ENCODE assay signal across 17 cellular contexts in genomic region chr22:20259336-20259705, GRCh38. TPM values are rescaled to one million over a fixed set of nuclear protein-coding genes. Genes with fewer than 3 reads are reported as not detected.
DNase-seq lines count a peak whose midpoint lies in the region; ATAC-seq and TF ChIP-seq lines count a peak whose summit lies in the region.
"Had no signal": no experiment of that assay in that cellular context is flagged by ENCODE, and none has a peak within 500 bp of the region (broad histone marks: within the 10 kb centered on the region; RNA-seq: fewer than 3 reads in every experiment).

No MANE protein-coding gene starts in this region.

- peak overlapping the region in 3 of 59 donors; percentile 5 to 19 (median 10) for H3K4me3 ChIP-seq in dorsolateral prefrontal cortex
- H3K4me3 ChIP-seq: HAP-1 had no signal

- H3K27me3 Mint-ChIP-seq in WTC11 (ENCODE audit: low read depth) = no peaks in the 10 kb centered on the region
- no peaks in the 10 kb centered on the region for H3K27me3 Mint-ChIP-seq in type B pancreatic cell
- H3K27me3 Mint-ChIP-seq: CD4-positive, alpha-beta T cell had no signal

- H3K4me3 Mint-ChIP-seq in WTC11 (no peak overlapping the region), type B pancreatic cell (no peak overlapping the region)
- H3K4me3 Mint-ChIP-seq: CD4-positive, alpha-beta T cell had no signal

- no peak for ATAC-seq in WTC11
- no peak for ATAC-seq in HG02759 (IDR thresholded peaks at IDR 0.05; ENCODE audit: unreplicated experiment)
- ATAC-seq in HG03469 (IDR thresholded peaks at IDR 0.05; ENCODE audit: unreplicated experiment) = no peak

- POLR2A ChIA-PET in WTC11 (lab: Charles Lee) = no interaction called here

- H3K27me3 ChIP-seq in dorsolateral prefrontal cortex = no peaks in the 10 kb centered on the region
- H3K27me3 ChIP-seq: BE2C had no signal

- H3K27ac ChIP-seq in dorsolateral prefrontal cortex = peak overlapping the region in 43 of 59 donors; percentile 14 to 97 (median 63)
- H3K27ac ChIP-seq: C4-2B had no signal

- H3K27ac Mint-ChIP-seq in WTC11 = 0 out of 2 replicates have a peak overlapping the region, but pooled peaks have one; percentile 65
- H3K27ac Mint-ChIP-seq in type B pancreatic cell = no peak overlapping the region
- H3K27ac Mint-ChIP-seq: CD4-positive, alpha-beta T cell had no signal

- CTCF ChIA-PET in WTC11 (lab: Charles Lee) = interaction anchor here (0.8 to 3.6 kb wide), 18 partner anchors 9 to 309 kb away, joined by 3 to 34 read pairs (median 3); partner anchors contain the start of gene DGCR6L

- intact Hi-C loops in dorsolateral prefrontal cortex (cut with DNase I) = no loop called here

- TF ChIP-seq CTCF in WTC11 (IDR thresholded peaks at IDR 0.05) (no peak), dorsolateral prefrontal cortex (IDR thresholded peaks at IDR 0.05 in 54 of 56, conservative IDR thresholded peaks at IDR 0.05 in 2 of 56; ENCODE audit: low read depth in 1 of 56, partially characterized antibody in 56 of 56) (no peak), type B pancreatic cell (conservative IDR thresholded peaks at IDR 0.05) (no peak)

- H3K36me3 Mint-ChIP-seq in WTC11 = no peaks in the 10 kb centered on the region
- no peaks in the 10 kb centered on the region for H3K36me3 Mint-ChIP-seq in type B pancreatic cell

- in situ Hi-C loops in G401 (cut with HindIII; ENCODE audit: low sequenced_read_pairs) = no loop called here

- H3K9me3 Mint-ChIP-seq in WTC11 = no peaks in the 10 kb centered on the region
- H3K9me3 Mint-ChIP-seq in type B pancreatic cell = no peaks in the 10 kb centered on the region
- H3K9me3 Mint-ChIP-seq: CD4-positive, alpha-beta T cell had no signal

- H3K4me1 Mint-ChIP-seq in WTC11 (no peaks in the 10 kb centered on the region), type B pancreatic cell (ENCODE audit: unreplicated experiment) (peaks cover 7% of the 10 kb centered on the region)

- peak; percentile 49 for DNase-seq in G401 (ENCODE audit: low spot score)
- DNase-seq in WTC11 (ENCODE audit: low spot score) = no peak
- DNase-seq in dorsolateral prefrontal cortex = no peak
- DNase-seq in stimulated activated CD4-positive, alpha-beta T cell treated with anti-CD3 and anti-CD28 coated beads, Interleukin-1b, Interleukin-23, amount 100 ng/mL, for 48 hours = no peak
- DNase-seq in type B pancreatic cell (ENCODE audit: extremely low spot score, unreplicated experiment) = no peak
- DNase-seq: ACHN, BE2C, DMS153, DMS79, GF-D8, IMR-90, KBM-7 had no signal

TF ChIP-seq in WTC11, 78 proteins besides CTCF, POLR2A, EP300 and RAD21:
- TF ChIP-seq HMGXB4 (CRISPR knock-in tag; IDR thresholded peaks at IDR 0.05) (no peak), ZNF423 (CRISPR knock-in tag; IDR thresholded peaks at IDR 0.05) (no peak), EMX1 (CRISPR knock-in tag; IDR thresholded peaks at IDR 0.05) (no peak), FOXJ3 (CRISPR knock-in tag; IDR thresholded peaks at IDR 0.05; ENCODE audit: borderline replicate concordance) (no peak), JUN (CRISPR knock-in tag; IDR thresholded peaks at IDR 0.05) (no peak), PREB (CRISPR knock-in tag; IDR thresholded peaks at IDR 0.05; ENCODE audit: borderline replicate concordance) (no peak), ZNF263 (CRISPR knock-in tag; IDR thresholded peaks at IDR 0.05; ENCODE audit: low read depth) (no peak), ATF1 (CRISPR knock-in tag; IDR thresholded peaks at IDR 0.05) (no peak), NR2C2 (CRISPR knock-in tag; IDR thresholded peaks at IDR 0.05) (no peak), ZNF317 (CRISPR knock-in tag; IDR thresholded peaks at IDR 0.05; ENCODE audit: borderline replicate concordance, low read depth) (no peak), ZNF671 (CRISPR knock-in tag; IDR thresholded peaks at IDR 0.05) (no peak), FOXK1 (CRISPR knock-in tag; IDR thresholded peaks at IDR 0.05) (no peak), TEAD1 (CRISPR knock-in tag; IDR thresholded peaks at IDR 0.05) (no peak), ATF3 (CRISPR knock-in tag; conservative IDR thresholded peaks at IDR 0.05) (no peak), AFF4 (CRISPR knock-in tag; IDR thresholded peaks at IDR 0.05; ENCODE audit: borderline replicate concordance) (no peak), USF1 (CRISPR knock-in tag; IDR thresholded peaks at IDR 0.05) (no peak), CREB1 (CRISPR knock-in tag; IDR thresholded peaks at IDR 0.05) (no peak), PRRX2 (CRISPR knock-in tag; IDR thresholded peaks at IDR 0.05) (no peak), SP1 (CRISPR knock-in tag; conservative IDR thresholded peaks at IDR 0.05) (no peak)

RNA-seq across cellular contexts. Expression of gene RTN4R, which starts 8.8 kb away (rescaled TPM):
- 39.2 and 50.4 TPM in 2 replicates for total RNA-seq in G401 (2014; rRNA removed; shearing (Covaris generic))
- 23.0 to 27.0 TPM (median 25.0 TPM) in 3 replicates for total RNA-seq in WTC11 (2021)
- total RNA-seq in dorsolateral prefrontal cortex = 10 to 100 TPM; 14.5 to 68.2 (median 38.9) TPM
- 9.0 and 12.8 TPM in 2 replicates for total RNA-seq in type B pancreatic cell (ENCODE audit: low replicate concordance)
